ENCODE assay signal across 25 cellular contexts in the genomic region with DNA sequence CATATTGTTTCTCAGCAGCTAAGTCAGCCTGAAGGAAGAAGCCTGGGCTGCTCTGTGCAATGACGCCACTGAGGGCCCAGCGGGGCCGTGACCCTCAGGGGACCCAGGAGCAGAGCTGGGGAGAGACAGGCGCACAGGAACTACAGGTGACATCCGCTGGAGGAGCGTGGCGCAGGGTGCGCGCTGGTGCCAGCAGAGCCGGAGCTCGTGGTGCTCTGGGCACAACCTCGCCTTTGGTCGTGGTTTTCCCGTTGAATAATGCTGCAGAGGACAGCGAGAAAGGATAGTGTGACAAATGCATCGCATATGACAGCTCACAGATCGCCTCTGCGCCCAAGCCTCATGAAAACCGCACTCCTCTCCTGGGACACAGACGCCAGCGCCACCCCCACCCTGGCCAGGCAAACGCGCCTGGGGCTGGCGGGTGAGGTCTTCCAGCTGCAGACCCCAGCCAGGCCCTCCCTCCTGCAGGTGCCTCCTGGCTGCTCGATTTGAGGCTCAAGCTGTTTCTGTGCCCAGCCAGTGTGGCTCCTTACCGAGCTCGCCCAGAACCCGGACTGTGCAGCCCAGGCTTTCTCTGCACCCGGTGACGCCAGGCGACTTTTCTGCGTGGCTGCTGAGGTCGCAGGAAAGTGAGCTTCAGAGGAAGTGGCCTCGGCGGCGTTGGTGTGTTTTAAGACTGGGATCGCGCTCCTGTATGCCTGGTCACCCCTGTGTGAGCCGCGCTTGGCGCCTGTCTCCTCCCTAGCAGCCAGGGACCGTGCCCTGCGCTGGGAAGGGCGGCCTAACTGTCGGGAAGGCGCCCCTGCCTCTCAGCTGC.
DNase-seq lines count a peak whose midpoint lies in the region; ATAC-seq, FAIRE-seq and TF ChIP-seq lines count a peak whose summit lies in the region.
"Had no signal": no experiment of that assay in that cellular context is flagged by ENCODE, and none has a peak within 500 bp of the region (broad histone marks: within the 10 kb centered on the region; RNA-seq: fewer than 3 reads in every experiment).

No MANE protein-coding gene starts in this region.

- TF ChIP-seq EP300 in stomach (IDR thresholded peaks at IDR 0.05), result no peak

- no peak overlapping the region for H2BK20ac ChIP-seq in IMR-90 (ENCODE audit: low read depth, low read length)

- H4K8ac ChIP-seq in IMR-90 (ENCODE audit: low read depth in 2 of 2, low read length in 2 of 2), result no peak overlapping the region

- H3K14ac ChIP-seq in IMR-90 (replicated peaks; ENCODE audit: low read depth, low read length), result no peak overlapping the region

- H2AFZ ChIP-seq in DND-41 (ENCODE audit: low read depth, low read length), result peak overlapping the region; percentile 31; the same call in 1 of the 2 replicates
- H2AFZ ChIP-seq in IMR-90 (replicated peaks; ENCODE audit: low read length, poor library complexity), result peak overlapping the region; percentile 11
- H2AFZ ChIP-seq: neural progenitor cell had no signal

- no TSS peak for BruUV-seq in IMR-90 (replicated peaks; lab: Mats Ljungman, UMichigan)

- CTCF ChIA-PET in IMR-90 (lab: Yijun Ruan, JAX), result no interaction called here

- DNase-seq in DND-41 (peak; percentile 68), IMR-90 (no peak), kidney (peak; percentile 73), stomach (no peak), KBM-7 (no peak)
- DNase-seq: activated CD4-positive, alpha-beta T cell treated with anti-CD3 and anti-CD28 coated beads, Interleukin-2, amount 50 U/mL, for 1 hour; activated naive CD4-positive, alpha-beta T cell treated with anti-CD3 and anti-CD28 coated beads, Interleukin-2, amount 50 U/mL, for 16 hours; amygdala; HFFc6; mammary epithelial cell; NCI-H1694; NCI-H748 treated with DMSO at 0.1 percent for 48 hours; stimulated activated CD4-positive, alpha-beta T cell treated with anti-CD3 and anti-CD28 coated beads, Interleukin-2, amount 100 ng/mL, for 24 hours; T-helper 9 cell had no signal

- in situ Hi-C loops in IMR-90 (cut with MboI; ENCODE audit: low sequenced_read_pairs) (no loop called here), KBM-7 (cut with MboI; ENCODE audit: low pct_unique_long_range_greater_than_20kb, low sequenced_read_pairs) (no loop called here)

- no peaks in the 10 kb centered on the region for H3K79me2 ChIP-seq in DND-41 (ENCODE audit: insufficient read depth, low read length)

- H4K20me1 ChIP-seq in DND-41 (ENCODE audit: insufficient read depth, low read length) (no peaks in the 10 kb centered on the region), IMR-90 (ENCODE audit: insufficient read depth, low read length) (no peaks in the 10 kb centered on the region)

- no peak overlapping the region for H4K91ac ChIP-seq in IMR-90 (ENCODE audit: insufficient read depth, low read depth, low read length)

- 28% methylated on average over 33 of the region's 46 CpGs; no CpG with 5 or more reads in 1 of the 2 experiments for WGBS in IMR-90 (ENCODE audit: extremely low coverage in 2 of 2, insufficient read length in 1 of 2), 2 experiments
- WGBS in stomach, 5 donors, result 48 to 60% (median 52%) methylated on average over 41 to 46 of the region's 46 CpGs

- H3K9ac ChIP-seq in DND-41 (ENCODE audit: low read depth, low read length) (peak overlapping the region; percentile 5; the same call in 1 of the 2 replicates), IMR-90 (ENCODE audit: low read depth, low read length) (no peak overlapping the region), kidney (ENCODE audit: low read length in 2 of 2) (no peak overlapping the region), skeletal muscle tissue (ENCODE audit: low read depth in 1 of 3, low read length in 3 of 3) (peak overlapping the region in 1 of 3 donors; percentile 14)
- H3K9ac ChIP-seq: neural progenitor cell had no signal

- no peak overlapping the region for H3K27ac ChIP-seq in DND-41 (ENCODE audit: low read length)
- H3K27ac ChIP-seq in IMR-90 (ENCODE audit: insufficient read depth, low read length), result no peak overlapping the region
- H3K27ac ChIP-seq in kidney (ENCODE audit: low read depth in 2 of 2, low read length in 2 of 2), result no peak overlapping the region
- no peak overlapping the region for H3K27ac ChIP-seq in skeletal muscle tissue (ENCODE audit: low read depth, low read length)
- no peak overlapping the region for H3K27ac ChIP-seq in stomach
- H3K27ac ChIP-seq: cardiac muscle cell, neural progenitor cell, prostate gland, thoracic aorta had no signal

- no peak overlapping the region for H3K18ac ChIP-seq in IMR-90 (ENCODE audit: low read depth, low read length)

- no peaks in the 10 kb centered on the region for H3K9me3 ChIP-seq in DND-41 (ENCODE audit: insufficient read depth, low read length, severe bottlenecking)
- no peaks in the 10 kb centered on the region; the same call in none of the 2 replicates for H3K9me3 ChIP-seq in IMR-90 (ENCODE audit: control insufficient read depth, insufficient read depth, low read length)
- H3K9me3 ChIP-seq in kidney (ENCODE audit: control insufficient read depth in 1 of 2, low read length in 2 of 2), result no peaks in the 10 kb centered on the region
- H3K9me3 ChIP-seq in skeletal muscle tissue (ENCODE audit: control insufficient read depth in 3 of 3, low read length in 3 of 3), result no peaks in the 10 kb centered on the region
- H3K9me3 ChIP-seq in stomach, result peaks cover 0 to 14% (median 5%) of the 10 kb centered on the region in 4 donors
- H3K9me3 ChIP-seq: prostate gland, thoracic aorta had no signal

- H2AK5ac ChIP-seq in IMR-90 (ENCODE audit: low read depth, low read length), result no peak overlapping the region

- H3K36me3 ChIP-seq in DND-41 (ENCODE audit: insufficient read depth, low read length), result no peaks in the 10 kb centered on the region
- H3K36me3 ChIP-seq in IMR-90 (ENCODE audit: control insufficient read depth, insufficient read depth, low read length), result no peaks in the 10 kb centered on the region
- no peaks in the 10 kb centered on the region for H3K36me3 ChIP-seq in kidney (ENCODE audit: control insufficient read depth in 1 of 2, insufficient read depth in 2 of 2, low read length in 2 of 2)
- H3K36me3 ChIP-seq in skeletal muscle tissue (ENCODE audit: control insufficient read depth in 3 of 3, insufficient read depth in 3 of 3, low read length in 3 of 3), result no peaks in the 10 kb centered on the region
- H3K36me3 ChIP-seq in stomach, result no peaks in the 10 kb centered on the region
- H3K36me3 ChIP-seq: cardiac muscle cell, neural progenitor cell, prostate gland, thoracic aorta had no signal

- H2BK15ac ChIP-seq in IMR-90 (ENCODE audit: low read depth, low read length), result no peak overlapping the region

- H3K4me2 ChIP-seq in DND-41 (ENCODE audit: insufficient read depth, low read length) (peak overlapping the region; percentile 55), IMR-90 (ENCODE audit: low read depth, low read length) (no peak overlapping the region)
- H3K4me2 ChIP-seq: neural progenitor cell, smooth muscle cell had no signal

- intact Hi-C loops in IMR-90 (cut with micrococcal nuclease) (no loop called here), kidney (cut with DNase I) (no loop called here), stomach (cut with DNase I; ENCODE audit: low total_unique reads) (no loop called here)

- H3K4me3 ChIP-seq in DND-41 (ENCODE audit: low read depth in 1 of 2, low read length in 2 of 2), result peak overlapping the region in 1 of 2 experiments; percentile 38; a peak in 2 of 4 replicates
- no peak overlapping the region for H3K4me3 ChIP-seq in IMR-90 (ENCODE audit: insufficient read depth, low read depth, low read length)
- H3K4me3 ChIP-seq in kidney (ENCODE audit: low read length in 2 of 2), result no peak overlapping the region
- peak overlapping the region in 2 of 3 donors; percentile 32 to 35 for H3K4me3 ChIP-seq in skeletal muscle tissue (ENCODE audit: low read length in 3 of 3)
- no peak overlapping the region for H3K4me3 ChIP-seq in stomach
- H3K4me3 ChIP-seq: cardiac muscle cell, K562, neural progenitor cell, prostate gland, smooth muscle cell, thoracic aorta had no signal

- H2BK120ac ChIP-seq in IMR-90 (ENCODE audit: low read depth, low read length), result no peak overlapping the region

- TF ChIP-seq POLR2A in IMR-90 (IDR thresholded peaks at IDR 0.05; ENCODE audit: low read depth, low read length) (no peak), stomach (IDR thresholded peaks at IDR 0.05) (no peak)

- no peak overlapping the region for H2BK5ac ChIP-seq in IMR-90 (ENCODE audit: low read depth, low read length, poor library complexity, severe bottlenecking)

- no peak overlapping the region for H3K4ac ChIP-seq in IMR-90 (ENCODE audit: low read depth, low read length)

- no peak for TF ChIP-seq RAD21 in IMR-90 (IDR thresholded peaks at IDR 0.05; ENCODE audit: low read length)

- peaks cover 8% of the 10 kb centered on the region for H3K27me3 ChIP-seq in DND-41 (ENCODE audit: insufficient read depth, low read length, poor library complexity)
- no peaks in the 10 kb centered on the region for H3K27me3 ChIP-seq in IMR-90 (ENCODE audit: control insufficient read depth, insufficient read depth, low read length)
- H3K27me3 ChIP-seq in skeletal muscle tissue (ENCODE audit: control insufficient read depth in 3 of 3, insufficient read depth in 3 of 3, low read length in 3 of 3), result no peaks in the 10 kb centered on the region
- H3K27me3 ChIP-seq in stomach, result no peaks in the 10 kb centered on the region
- H3K27me3 ChIP-seq: cardiac muscle cell, neural progenitor cell had no signal

- no peaks in the 10 kb centered on the region for H3K9me1 ChIP-seq in IMR-90 (ENCODE audit: insufficient read depth, low read length)

- no peak overlapping the region for H4K5ac ChIP-seq in IMR-90 (ENCODE audit: low read depth, low read length)

- peak; percentile 81 for ATAC-seq in DND-41 (ENCODE audit: insufficient read depth, low read depth)
- no peak for ATAC-seq in IMR-90 (ENCODE audit: low read depth)
- no peak for ATAC-seq in GM19452 (IDR thresholded peaks at IDR 0.05; ENCODE audit: unreplicated experiment)
- ATAC-seq: K562, WTC11 had no signal

- FAIRE-seq in kidney (lab: Jason Lieb, UNC), result no peak
- FAIRE-seq: G401.6, K562, keratinocyte had no signal

- TF ChIP-seq CTCF in DND-41 (IDR thresholded peaks at IDR 0.05; ENCODE audit: borderline replicate concordance, extremely low read depth, low read length, poor library complexity, severe bottlenecking) (no peak), IMR-90 (conservative IDR thresholded peaks at IDR 0.05; ENCODE audit: low read depth, low read length) (no peak), kidney (IDR thresholded peaks at IDR 0.05; ENCODE audit: borderline replicate concordance, extremely low read depth, insufficient read depth) (no peak), stomach (IDR thresholded peaks at IDR 0.05) (no peak)

- H2AK9ac ChIP-seq in IMR-90 (replicated peaks; ENCODE audit: low read depth, low read length, poor library complexity), result peak overlapping the region; percentile 42

- no peaks in the 10 kb centered on the region for H3K79me1 ChIP-seq in IMR-90 (ENCODE audit: low read depth in 1 of 2, low read length in 2 of 2)

- dilution Hi-C loops in IMR-90 (cut with HindIII; ENCODE audit: low sequenced_read_pairs, unreplicated experiment), result no loop called here

- no peak overlapping the region for H3K23ac ChIP-seq in IMR-90 (ENCODE audit: low read depth, low read length)

- H3K56ac ChIP-seq in IMR-90 (ENCODE audit: extremely low read depth, insufficient read depth, low read length), result no peak overlapping the region

- POLR2A ChIA-PET in IMR-90 (lab: Charles Lee; ENCODE audit: unreplicated experiment), result no interaction called here

- peaks cover 19% of the 10 kb centered on the region for H3K4me1 ChIP-seq in DND-41 (ENCODE audit: insufficient read depth, low read length)
- no peaks in the 10 kb centered on the region for H3K4me1 ChIP-seq in IMR-90 (ENCODE audit: control insufficient read depth, insufficient read depth, low read length)
- H3K4me1 ChIP-seq in kidney (ENCODE audit: control insufficient read depth in 1 of 2, insufficient read depth in 1 of 2, low read depth in 1 of 2, low read length in 2 of 2), result no peaks in the 10 kb centered on the region
- no peaks in the 10 kb centered on the region for H3K4me1 ChIP-seq in skeletal muscle tissue (ENCODE audit: control insufficient read depth in 3 of 3, insufficient read depth in 3 of 3, low read length in 3 of 3)
- peaks cover 0 to 3% (median 0%) of the 10 kb centered on the region in 4 donors for H3K4me1 ChIP-seq in stomach
- H3K4me1 ChIP-seq: neural progenitor cell, prostate gland had no signal

Comparison
In these comparisons a context has a peak if more than half of its experiments do, and no peak if none do; other contexts are left out.
1. DNase-seq: peak in DND-41 (single experiment) and kidney (single experiment); none in IMR-90 (single experiment), stomach (single experiment) and KBM-7 (single experiment).
2. H3K4me3 ChIP-seq: peak in skeletal muscle tissue (2 of 3); none in IMR-90 (single experiment), kidney (0 of 2) and stomach (0 of 4).